16 cellular contexts compared by ENCODE assay signal in the genomic region with DNA sequence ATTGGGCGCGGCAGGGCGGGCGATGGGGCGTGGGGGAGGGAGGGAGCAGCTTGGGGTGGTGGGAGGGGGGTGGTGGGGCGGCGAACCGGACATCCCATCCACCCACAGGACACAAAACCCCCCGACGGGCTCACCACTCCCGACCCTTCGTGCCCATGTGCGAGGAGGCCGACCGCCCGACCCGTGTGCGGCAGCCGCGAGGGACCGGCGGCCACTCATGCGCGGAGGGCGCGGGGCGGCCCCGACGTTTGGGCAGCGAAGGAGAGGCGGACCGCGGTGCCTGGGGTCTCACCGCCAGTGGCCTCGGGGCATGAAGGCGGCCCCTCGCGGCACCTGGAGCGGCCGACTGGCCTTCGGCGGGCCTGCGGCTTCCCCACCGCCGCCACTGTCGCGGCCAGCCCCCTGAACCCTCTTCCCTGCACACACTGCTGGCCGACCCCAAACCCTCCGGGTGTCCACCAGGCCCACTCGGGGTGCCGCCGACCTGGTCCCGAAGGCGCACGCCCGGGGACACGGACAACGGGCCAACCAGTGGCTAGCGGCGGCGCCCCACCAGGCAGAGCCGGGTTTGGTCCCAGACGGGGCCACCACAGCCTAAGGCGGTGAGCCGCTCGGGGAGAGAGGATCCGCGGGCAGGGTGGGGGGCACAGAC.
DNase-seq lines count a peak whose midpoint lies in the region; ATAC-seq and TF ChIP-seq lines count a peak whose summit lies in the region.
"Had no signal": no experiment of that assay in that cellular context is flagged by ENCODE, and none has a peak within 500 bp of the region (broad histone marks: within the 10 kb centered on the region; RNA-seq: fewer than 3 reads in every experiment).

No MANE protein-coding gene starts in this region.

- TF ChIP-seq CTCF in GM10248 (IDR thresholded peaks at IDR 0.05; ENCODE audit: control extremely low read depth, extremely low read depth, low read depth, missing control alignments) (no peak), chondrocyte (IDR thresholded peaks at IDR 0.05) (no peak), osteoblast (IDR thresholded peaks at IDR 0.05; ENCODE audit: extremely low read depth, low read depth, low read length) (no peak)

- H3K4me1 ChIP-seq in osteoblast (ENCODE audit: insufficient read depth, low read length), result no peaks in the 10 kb centered on the region
- H3K4me1 ChIP-seq: BE2C had no signal

- no peaks in the 10 kb centered on the region for H3K9me3 ChIP-seq in osteoblast (ENCODE audit: low read depth, low read length)
- H3K9me3 ChIP-seq: BE2C had no signal

- no peak overlapping the region for H3K4me3 Mint-ChIP-seq in chondrocyte (ENCODE audit: unreplicated experiment)
- no peak overlapping the region for H3K4me3 Mint-ChIP-seq in naive thymus-derived CD8-positive, alpha-beta T cell
- H3K4me3 Mint-ChIP-seq in T-cell, result no peak overlapping the region
- H3K4me3 Mint-ChIP-seq: CD4-positive, alpha-beta memory T cell had no signal

- no peaks in the 10 kb centered on the region for H4K20me1 ChIP-seq in osteoblast (ENCODE audit: insufficient read depth, low read length)

- H3K27me3 ChIP-seq in osteoblast (ENCODE audit: insufficient read depth, low read length), result peaks cover 3% of the 10 kb centered on the region
- H3K27me3 ChIP-seq: BE2C had no signal

- H3K9me3 Mint-ChIP-seq in chondrocyte (ENCODE audit: low read depth) (peaks cover 10% of the 10 kb centered on the region), T-cell (peaks cover 0 to 3% (median 3%) of the 10 kb centered on the region in 3 donors)
- peaks cover 0 to 23% (median 4%) of the 10 kb centered on the region in 9 donors for H3K9me3 Mint-ChIP-seq in naive thymus-derived CD8-positive, alpha-beta T cell

- H3K36me3 ChIP-seq in osteoblast (ENCODE audit: insufficient read depth, low read length), result no peaks in the 10 kb centered on the region
- H3K36me3 ChIP-seq: BE2C had no signal

- no peak for ATAC-seq in naive thymus-derived CD8-positive, alpha-beta T cell
- ATAC-seq in GM18517 (IDR thresholded peaks at IDR 0.05; ENCODE audit: unreplicated experiment) (no peak), T-cell (replicated peaks in 1 of 4) (no peak)
- ATAC-seq: HCT116, PC-3 had no signal

- H3K4me1 Mint-ChIP-seq in chondrocyte (ENCODE audit: low read depth) (no peaks in the 10 kb centered on the region), T-cell (no peaks in the 10 kb centered on the region)
- H3K4me1 Mint-ChIP-seq in naive thymus-derived CD8-positive, alpha-beta T cell, result peaks cover 0 to 2% (median 0%) of the 10 kb centered on the region in 4 donors
- H3K4me1 Mint-ChIP-seq: CD4-positive, alpha-beta memory T cell had no signal

- no peaks in the 10 kb centered on the region for H3K79me2 ChIP-seq in osteoblast (ENCODE audit: insufficient read depth, low read length)

- H3K27ac Mint-ChIP-seq in chondrocyte (ENCODE audit: unreplicated experiment), result no peak overlapping the region
- no peak overlapping the region for H3K27ac Mint-ChIP-seq in naive thymus-derived CD8-positive, alpha-beta T cell
- H3K27ac Mint-ChIP-seq in T-cell, result no peak overlapping the region
- H3K27ac Mint-ChIP-seq: CD4-positive, alpha-beta memory T cell had no signal

- H3K36me3 Mint-ChIP-seq in chondrocyte (ENCODE audit: low read depth), result no peaks in the 10 kb centered on the region
- peaks cover 0 to 8% (median 0%) of the 10 kb centered on the region in 3 donors for H3K36me3 Mint-ChIP-seq in naive thymus-derived CD8-positive, alpha-beta T cell
- H3K36me3 Mint-ChIP-seq in T-cell, result no peaks in the 10 kb centered on the region
- H3K36me3 Mint-ChIP-seq: CD4-positive, alpha-beta memory T cell had no signal

- DNase-seq in AG20443 (ENCODE audit: low spot score) (peak; percentile 8), GM10248 (ENCODE audit: extremely low spot score) (peak; percentile 1), chondrocyte (ENCODE audit: low spot score) (peak; percentile 89), osteoblast (ENCODE audit: insufficient read length, low spot score, missing footprints) (peak; percentile 66), MV-4-11 (lab: John Stamatoyannopoulos, UW) (no peak), T-cell (no peak)
- no peak for DNase-seq in naive thymus-derived CD8-positive, alpha-beta T cell
- DNase-seq: BE2C; CD4-positive, alpha-beta memory T cell; GF-D8; NCI-H146; NCI-H345; NCI-H69; PC-3 had no signal

- POLR2A ChIA-PET in GM10248 (lab: Yijun Ruan, JAX) (no interaction called here), T-cell (lab: Charles Lee) (no interaction called here)
- POLR2A ChIA-PET in naive thymus-derived CD8-positive, alpha-beta T cell (lab: Charles Lee), result no interaction called here

- H3K27me3 Mint-ChIP-seq in chondrocyte (ENCODE audit: low read depth) (no peaks in the 10 kb centered on the region), T-cell (peaks cover 10 to 20% of the 10 kb centered on the region in 2 donors)
- peaks cover 9 to 33% (median 22%) of the 10 kb centered on the region in 5 donors for H3K27me3 Mint-ChIP-seq in naive thymus-derived CD8-positive, alpha-beta T cell

- CTCF ChIA-PET in GM10248 (lab: Yijun Ruan, JAX), result no interaction called here
- CTCF ChIA-PET in T-cell (lab: Charles Lee), result no interaction called here

- H3K4me2 ChIP-seq in osteoblast (ENCODE audit: insufficient read depth, low read length), result no peak overlapping the region

- no peak overlapping the region for H3K4me3 ChIP-seq in osteoblast (ENCODE audit: insufficient read depth, low read length)

- H2AFZ ChIP-seq in osteoblast (ENCODE audit: low read length), result no peak overlapping the region

- H3K27ac ChIP-seq in osteoblast (ENCODE audit: low read depth, low read length), result no peak overlapping the region

Comparison
In these comparisons a context has a peak if more than half of its experiments do, and no peak if none do; other contexts are left out.
1. DNase-seq: peak in AG20443 (single experiment), GM10248 (single experiment), chondrocyte (single experiment) and osteoblast (single experiment); none in naive thymus-derived CD8-positive, alpha-beta T cell (0 of 10), MV-4-11 (single experiment) and T-cell (0 of 34).